ENCODE assay signal across 1 cellular context in genomic region chr14:73759183-73759713, GRCh38.
TF ChIP-seq lines count a peak whose summit lies in the region.

No MANE protein-coding gene starts in this region.

TF ChIP-seq in HEK293, 187 proteins besides CTCF, POLR2A, EP300 and RAD21 (continued from another document):
- 0 out of 2 replicates have a peak, but pooled peaks have one; percentile 14 for TF ChIP-seq PATZ1 (tag by site-specific recombination; IDR thresholded peaks at IDR 0.05)
- TF ChIP-seq ZNF280D (tag by site-specific recombination; IDR thresholded peaks at IDR 0.05) = no peak
- no peak for TF ChIP-seq ZBTB49 (tag by site-specific recombination; IDR thresholded peaks at IDR 0.05; ENCODE audit: low read depth)
- TF ChIP-seq KLF8 (tag by site-specific recombination; IDR thresholded peaks at IDR 0.05) = 0 out of 2 replicates have a peak, but pooled peaks have one; percentile 22
- no peak for TF ChIP-seq ZNF514 (tag by site-specific recombination; IDR thresholded peaks at IDR 0.05)
- TF ChIP-seq KLF16 (tag by site-specific recombination; IDR thresholded peaks at IDR 0.05) = peak; percentile 30; the same call in 1 of the 2 replicates
- no peak for TF ChIP-seq ZNF501 (tag by site-specific recombination; IDR thresholded peaks at IDR 0.05)
- 0 out of 2 replicates have a peak, but pooled peaks have one; percentile 16 for TF ChIP-seq INSM2 (tag by site-specific recombination; IDR thresholded peaks at IDR 0.05)
- TF ChIP-seq ZNF707 (tag by site-specific recombination; IDR thresholded peaks at IDR 0.05) = no peak
- TF ChIP-seq ZFHX2 (tag by site-specific recombination; conservative IDR thresholded peaks at IDR 0.05) = peak; percentile 45
- TF ChIP-seq RBAK (tag by site-specific recombination; IDR thresholded peaks at IDR 0.05) = no peak
- TF ChIP-seq GLI4 (tag by site-specific recombination; IDR thresholded peaks at IDR 0.05) = 0 out of 2 replicates have a peak, but pooled peaks have one; percentile 40
- TF ChIP-seq PRDM4 (tag by site-specific recombination; IDR thresholded peaks at IDR 0.05) = no peak
- 0 out of 2 replicates have a peak, but pooled peaks have one; percentile 25 for TF ChIP-seq ZNF785 (tag by site-specific recombination; IDR thresholded peaks at IDR 0.05)
- TF ChIP-seq KLF17 (tag by site-specific recombination; IDR thresholded peaks at IDR 0.05) = no peak
- no peak for TF ChIP-seq ZNF510 (tag by site-specific recombination; IDR thresholded peaks at IDR 0.05; ENCODE audit: insufficient replicate concordance)
- TF ChIP-seq FEZF1 (tag by site-specific recombination; IDR thresholded peaks at IDR 0.05) = no peak
- TF ChIP-seq HOXC10 (CRISPR knock-in tag; IDR thresholded peaks at IDR 0.05) = no peak
- no peak for TF ChIP-seq ZNF121 (tag by site-specific recombination; IDR thresholded peaks at IDR 0.05)
- TF ChIP-seq TSHZ1 (tag by site-specific recombination; IDR thresholded peaks at IDR 0.05; ENCODE audit: borderline replicate concordance) = no peak
- TF ChIP-seq ZNF292 (tag by site-specific recombination; IDR thresholded peaks at IDR 0.05; ENCODE audit: borderline replicate concordance, low read depth) = no peak
- TF ChIP-seq ZFP3 (tag by site-specific recombination; IDR thresholded peaks at IDR 0.05; ENCODE audit: low read depth) = no peak
- no peak for TF ChIP-seq ZNF366 (tag by site-specific recombination; conservative IDR thresholded peaks at IDR 0.05)
- no peak for TF ChIP-seq MEIS1 (CRISPR knock-in tag; IDR thresholded peaks at IDR 0.05; ENCODE audit: borderline replicate concordance)
- TF ChIP-seq ZBTB8A (tag by site-specific recombination; IDR thresholded peaks at IDR 0.05) = peak; percentile 2; the same call in 1 of the 2 replicates
